Comparison of ENCODE assay signal across 9 cellular contexts in the genomic region with DNA sequence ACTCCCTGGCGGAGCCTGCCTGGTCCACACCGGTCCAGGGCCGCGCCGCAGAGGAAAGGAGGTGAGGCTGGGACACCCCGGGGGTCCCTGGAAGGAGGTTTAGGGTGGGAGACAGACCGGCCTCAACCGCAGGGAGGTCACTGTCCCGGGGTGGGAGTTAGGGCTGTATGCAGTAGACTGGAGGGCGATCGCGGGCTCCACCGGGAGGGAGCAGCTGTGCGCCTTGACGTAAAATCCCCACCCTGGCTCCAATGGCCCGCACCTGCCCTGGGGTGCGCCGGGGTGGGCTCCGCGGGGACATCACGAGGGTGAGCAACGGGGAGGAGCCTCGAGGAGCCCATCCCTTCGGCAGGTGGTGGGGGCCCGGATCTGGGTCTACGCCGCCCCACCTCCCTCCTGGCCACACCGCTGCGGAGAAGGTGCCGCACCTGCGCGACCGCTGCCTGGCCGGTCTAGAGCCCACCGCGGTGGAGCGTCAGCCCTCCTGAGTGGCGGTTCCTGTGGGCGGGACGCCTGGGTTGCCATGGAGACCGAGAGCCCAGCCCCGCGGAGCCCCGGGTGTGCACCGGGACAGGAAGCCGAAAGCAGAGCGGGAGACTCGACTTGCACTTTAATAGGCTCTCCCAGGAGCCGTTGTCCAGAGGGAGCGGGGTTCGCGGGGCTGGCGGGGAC.
DNase-seq lines count a peak whose midpoint lies in the region; ATAC-seq and TF ChIP-seq lines count a peak whose summit lies in the region.
"Had no signal": no experiment of that assay in that cellular context is flagged by ENCODE, and none has a peak within 500 bp of the region (broad histone marks: within the 10 kb centered on the region; RNA-seq: fewer than 3 reads in every experiment).

No MANE protein-coding gene starts in this region.

- H3K36me3 ChIP-seq in HUES6 (ENCODE audit: control insufficient read depth, insufficient read depth, low read length) (no peaks in the 10 kb centered on the region), body of pancreas (replicated peaks in 1 of 2; ENCODE audit: insufficient read depth in 1 of 2, low read depth in 2 of 2) (no peaks in the 10 kb centered on the region), brain microvascular endothelial cell (replicated peaks) (no peaks in the 10 kb centered on the region)

- peaks cover 54% of the 10 kb centered on the region for H3K27me3 ChIP-seq in HUES6 (ENCODE audit: control insufficient read depth, insufficient read depth, low read length)
- H3K27me3 ChIP-seq in body of pancreas = peaks cover 0 to 7% of the 10 kb centered on the region in 2 donors
- peaks cover 48% of the 10 kb centered on the region for H3K27me3 ChIP-seq in brain microvascular endothelial cell (replicated peaks)

- peaks cover 6% of the 10 kb centered on the region for H3K9me3 Mint-ChIP-seq in nephron progenitor cell

- H3K9me3 ChIP-seq in HUES6 (ENCODE audit: control insufficient read depth, insufficient read depth, low read depth, low read length) (peaks cover 11% of the 10 kb centered on the region), body of pancreas (no peaks in the 10 kb centered on the region)
- H3K9me3 ChIP-seq: psoas muscle had no signal

- no peak overlapping the region for H3K27ac Mint-ChIP-seq in nephron progenitor cell

- H3K4me1 ChIP-seq in HUES6 (ENCODE audit: control insufficient read depth, insufficient read depth, low read length) (peaks cover 16% of the 10 kb centered on the region), body of pancreas (no peaks in the 10 kb centered on the region)
- H3K4me1 ChIP-seq: psoas muscle had no signal

- DNase-seq in COR-L47 (lab: John Stamatoyannopoulos, UW) = peak; percentile 52
- DNase-seq in body of pancreas = peak in 3 of 4 donors; percentile 25 to 52 (median 30)
- peak; percentile 83 for DNase-seq in nephron progenitor cell
- no peak for DNase-seq in brain microvascular endothelial cell
- no peak for DNase-seq in NCI-H446 (lab: John Stamatoyannopoulos, UW)
- no peak for DNase-seq in NK-92 (lab: John Stamatoyannopoulos, UW; ENCODE audit: unreplicated experiment)

- H3K4me3 ChIP-seq in HUES6 (ENCODE audit: low read depth, low read length) (peak overlapping the region; percentile 61), body of pancreas (no peak overlapping the region), brain microvascular endothelial cell (ENCODE audit: low read depth, low read length) (no peak overlapping the region)
- H3K4me3 ChIP-seq: psoas muscle had no signal

- TF ChIP-seq CTCF in body of pancreas (IDR thresholded peaks at IDR 0.05) (no peak), nephron progenitor cell (IDR thresholded peaks at IDR 0.05) (no peak), brain microvascular endothelial cell (IDR thresholded peaks at IDR 0.05; ENCODE audit: low read depth, low read length, missing control alignments) (no peak)

- in situ Hi-C loops in brain microvascular endothelial cell (cut with HindIII; ENCODE audit: low pct_ligation_motif_present, low sequenced_read_pairs) = no loop called here

- peak overlapping the region; percentile 12 for H3K9ac ChIP-seq in HUES6 (ENCODE audit: low read length)

- WGBS in body of pancreas, 2 donors = 6 to 23% methylated on average over 20 to 49 of the region's 53 CpGs

- no peak overlapping the region for H3K27ac ChIP-seq in HUES6 (ENCODE audit: low read depth, low read length)
- H3K27ac ChIP-seq in body of pancreas = no peak overlapping the region
- H3K27ac ChIP-seq in brain microvascular endothelial cell = no peak overlapping the region
- H3K27ac ChIP-seq: psoas muscle had no signal

- intact Hi-C loops in body of pancreas (cut with DNase I) = loop anchor here (10.0 kb wide), 1 partner anchor 297 kb away; no protein-coding TSS in a partner anchor

- ATAC-seq in body of pancreas = no peak
- no peak for ATAC-seq in GM19467 (IDR thresholded peaks at IDR 0.05; ENCODE audit: unreplicated experiment)
- ATAC-seq: psoas muscle had no signal

- H3K4me3 Mint-ChIP-seq in nephron progenitor cell = peak overlapping the region; percentile 75

- peaks cover 6% of the 10 kb centered on the region for H3K4me1 Mint-ChIP-seq in nephron progenitor cell

- no peak for TF ChIP-seq POLR2A in body of pancreas (IDR thresholded peaks at IDR 0.05)

- peaks cover 75% of the 10 kb centered on the region for H3K27me3 Mint-ChIP-seq in nephron progenitor cell (ENCODE audit: low read depth, poor library complexity)

- H3K36me3 Mint-ChIP-seq in nephron progenitor cell (ENCODE audit: low read depth) = no peaks in the 10 kb centered on the region

Comparison
In these comparisons a context has a peak if more than half of its experiments do, and no peak if none do; other contexts are left out.
1. DNase-seq: peak in COR-L47 (single experiment), body of pancreas (3 of 4) and nephron progenitor cell (single experiment); none in brain microvascular endothelial cell (single experiment), NCI-H446 (0 of 2) and NK-92 (single experiment).